ENCODE assay signal across 12 cellular contexts in genomic region chr7:99929730-99930053, GRCh38. TPM values are rescaled to one million over a fixed set of nuclear protein-coding genes. Genes with fewer than 3 reads are reported as not detected.
A peak's percentile ranks its signal among the peaks of the same experiment; 100 is the strongest.
DNase-seq lines count a peak whose midpoint lies in the region; ATAC-seq and TF ChIP-seq lines count a peak whose summit lies in the region.
"Had no signal": no experiment of that assay in that cellular context is flagged by ENCODE, and none has a peak within 500 bp of the region (broad histone marks: within the 10 kb centered on the region; RNA-seq: fewer than 3 reads in every experiment).

No MANE protein-coding gene starts in this region.

- CTCF ChIA-PET in T-cell (lab: Charles Lee): interaction anchor here in 1 of 2 donors (0.5 to 0.9 kb wide), 2 partner anchors 11 to 370 kb away, joined by 3 to 5 read pairs; partner anchors contain the start of gene TRIM4

- H3K4me1 ChIP-seq in prostate gland (replicated peaks): peaks cover 6% of the 10 kb centered on the region

- intact Hi-C loops in prostate gland (cut with DNase I): loop anchor here (10.0 kb wide), 1 partner anchor 315 kb away; the partner anchor contains the start of gene ZSCAN25

- no peaks in the 10 kb centered on the region for H3K9me3 ChIP-seq in prostate gland
- H3K9me3 ChIP-seq: gastrocnemius medialis, neutrophil had no signal

- POLR2A ChIA-PET in T-cell (lab: Charles Lee): no interaction called here

- no peaks in the 10 kb centered on the region for H3K36me3 Mint-ChIP-seq in T-helper 2 cell treated with Interferon-gamma antibody and Interleukin-4, amounts not matched to agents 5 μg/mL and 100 μg/mL, for 36 hours (ENCODE audit: low read depth)
- no peaks in the 10 kb centered on the region for H3K36me3 Mint-ChIP-seq in T-cell

- no peak for TF ChIP-seq POLR2A in prostate gland (IDR thresholded peaks at IDR 0.05)

- no peaks in the 10 kb centered on the region for H3K36me3 ChIP-seq in prostate gland
- H3K36me3 ChIP-seq: gastrocnemius medialis, neutrophil had no signal

- no peaks in the 10 kb centered on the region for H3K27me3 ChIP-seq in prostate gland (replicated peaks; ENCODE audit: insufficient read depth)

- no peaks in the 10 kb centered on the region for H3K9me3 Mint-ChIP-seq in T-helper 2 cell treated with Interferon-gamma antibody and Interleukin-4, amounts not matched to agents 5 μg/mL and 100 μg/mL, for 36 hours
- H3K9me3 Mint-ChIP-seq in T-cell: no peaks in the 10 kb centered on the region

- peaks cover 28% of the 10 kb centered on the region for H3K4me1 Mint-ChIP-seq in T-helper 2 cell treated with Interferon-gamma antibody and Interleukin-4, amounts not matched to agents 5 μg/mL and 100 μg/mL, for 36 hours (ENCODE audit: low read depth)
- H3K4me1 Mint-ChIP-seq in T-cell: peaks cover 22 to 30% (median 28%) of the 10 kb centered on the region in 3 donors

- DNase-seq in T-helper 2 cell treated with Interferon-gamma antibody and Interleukin-4, amounts not matched to agents 5 μg/mL and 100 μg/mL, for 36 hours (ENCODE audit: low spot score): no peak
- DNase-seq in T-helper 2 cell (no peak), T-cell (no peak), epithelial cell of proximal tubule (ENCODE audit: low read depth) (no peak), prostate gland (ENCODE audit: low spot score) (no peak), COLO668 (lab: John Stamatoyannopoulos, UW; ENCODE audit: unreplicated experiment) (no peak)
- DNase-seq: amniotic stem cell, gastrocnemius medialis had no signal

- TF ChIP-seq CTCF in epithelial cell of proximal tubule (conservative IDR thresholded peaks at IDR 0.05; ENCODE audit: low read depth, low read length): no peak
- TF ChIP-seq CTCF in prostate gland (IDR thresholded peaks at IDR 0.05): no peak

- ATAC-seq in T-cell (replicated peaks in 1 of 4): peak in 2 of 4 experiments; percentile 39 to 40
- no peak for ATAC-seq in GM19395 (IDR thresholded peaks at IDR 0.05; ENCODE audit: unreplicated experiment)
- no peak for ATAC-seq in HG03039 (IDR thresholded peaks at IDR 0.05; ENCODE audit: unreplicated experiment)

- peak overlapping the region; percentile 42 for H3K4me3 ChIP-seq in epithelial cell of proximal tubule (ENCODE audit: low read depth, low read length)
- peak overlapping the region in 1 of 2 donors; percentile 16 for H3K4me3 ChIP-seq in prostate gland

- H3K4me3 Mint-ChIP-seq in T-helper 2 cell treated with Interferon-gamma antibody and Interleukin-4, amounts not matched to agents 5 μg/mL and 100 μg/mL, for 36 hours: peak overlapping the region; percentile 73
- H3K4me3 Mint-ChIP-seq in T-cell: peak overlapping the region; percentile 75 to 77 (median 77)

- H3K27ac ChIP-seq in prostate gland: peak overlapping the region; percentile 38 to 51
- H3K27ac ChIP-seq: neutrophil had no signal

- WGBS in prostate gland: 23% methylated on average over 2 of the region's 2 CpGs

- H3K27me3 Mint-ChIP-seq in T-helper 2 cell treated with Interferon-gamma antibody and Interleukin-4, amounts not matched to agents 5 μg/mL and 100 μg/mL, for 36 hours (ENCODE audit: low read depth): peaks cover 31% of the 10 kb centered on the region
- H3K27me3 Mint-ChIP-seq in T-cell: peaks cover 14 to 41% of the 10 kb centered on the region in 2 donors

- H3K27ac Mint-ChIP-seq in T-helper 2 cell treated with Interferon-gamma antibody and Interleukin-4, amounts not matched to agents 5 μg/mL and 100 μg/mL, for 36 hours: no peak overlapping the region
- H3K27ac Mint-ChIP-seq in T-cell: peak overlapping the region; percentile 80 to 85

RNA-seq across cellular contexts. Expression of gene GJC3, which starts 0.3 kb away (rescaled TPM):
- under 1 TPM in 4 of 5 donors, not detected in 1; 0.38 to 0.58 (median 0.53) TPM for total RNA-seq in T-cell
- not detected in 2 replicates for total RNA-seq in epithelial cell of proximal tubule
- total RNA-seq in prostate gland: 1 to 10 TPM; 1.2 to 3.2 TPM
- total RNA-seq: gastrocnemius medialis had no signal

RNA-seq across cellular contexts. Expression of gene TRIM4, which starts 10.4 kb away (rescaled TPM):
- total RNA-seq in T-cell (10 to 100 TPM; 35.8 to 60.9 (median 55.9) TPM), epithelial cell of proximal tubule (8.4 and 18.7 TPM in 2 replicates), prostate gland (10 to 100 TPM; 61.0 to 72.8 TPM)

RNA-seq across cellular contexts. Expression of gene AZGP1, which starts 46.1 kb away (rescaled TPM):
- total RNA-seq in T-cell (1 to 10 TPM in 1 of 5 donors, under 1 TPM in 2, not detected in 2; 0.56 to 1.3 (median 0.89) TPM), epithelial cell of proximal tubule (not detected in 2 replicates), prostate gland (1,000 to 10,000 TPM; 1,167 to 4,716 TPM)
- total RNA-seq: T-helper 1 cell treated with Interleukin-12 subunit alpha and Interleukin-12 subunit beta and Interleukin-4 antibody, amounts not matched to agents 30 ng/mL and 1 ng/mL, for 36 hours had no signal

RNA-seq across cellular contexts. Expression of gene OR2AE1, which starts 52.9 kb away (rescaled TPM):
- total RNA-seq in T-cell (1 to 10 TPM in 2 of 5 donors, under 1 TPM in 2, not detected in 1; 0.35 to 1.3 (median 1.0) TPM), epithelial cell of proximal tubule (not detected in 2 replicates), prostate gland (not detected)
- total RNA-seq: gastrocnemius medialis had no signal

Comparison
In these comparisons a context has a peak if more than half of its experiments do, and no peak if none do; other contexts are left out.
1. RNA of gene AZGP1, which starts 46.1 kb away (total RNA-seq): 1,167 to 4,716 TPM in prostate gland; 0.56 to 1.3 TPM in T-cell and not detected in epithelial cell of proximal tubule; every median in the first group is over 100 times any median in the second.